ENCODE assay signal across 1 cellular context in genomic region chr12:19200261-19200660, GRCh38.
TF ChIP-seq lines count a peak whose summit lies in the region.

No MANE protein-coding gene starts in this region.

TF ChIP-seq in SK-N-SH treated with all-trans-retinoic acid at 6 μM for 48 hours, 23 proteins besides CTCF, POLR2A, EP300 and RAD21 (continued from another document):
- TF ChIP-seq, protein P1, sequence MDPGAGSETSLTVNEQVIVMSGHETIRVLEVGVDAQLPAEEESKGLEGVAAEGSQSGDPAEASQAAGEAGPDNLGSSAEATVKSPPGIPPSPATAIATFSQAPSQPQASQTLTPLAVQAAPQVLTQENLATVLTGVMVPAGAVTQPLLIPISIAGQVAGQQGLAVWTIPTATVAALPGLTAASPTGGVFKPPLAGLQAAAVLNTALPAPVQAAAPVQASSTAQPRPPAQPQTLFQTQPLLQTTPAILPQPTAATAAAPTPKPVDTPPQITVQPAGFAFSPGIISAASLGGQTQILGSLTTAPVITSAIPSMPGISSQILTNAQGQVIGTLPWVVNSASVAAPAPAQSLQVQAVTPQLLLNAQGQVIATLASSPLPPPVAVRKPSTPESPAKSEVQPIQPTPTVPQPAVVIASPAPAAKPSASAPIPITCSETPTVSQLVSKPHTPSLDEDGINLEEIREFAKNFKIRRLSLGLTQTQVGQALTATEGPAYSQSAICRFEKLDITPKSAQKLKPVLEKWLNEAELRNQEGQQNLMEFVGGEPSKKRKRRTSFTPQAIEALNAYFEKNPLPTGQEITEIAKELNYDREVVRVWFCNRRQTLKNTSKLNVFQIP (CRISPR knock-in tag; IDR thresholded peaks at IDR 0.05; ENCODE audit: borderline replicate concordance, low read depth): no peak
- TF ChIP-seq BACH2 (CRISPR knock-in tag; IDR thresholded peaks at IDR 0.05; ENCODE audit: borderline replicate concordance) (no peak), RARB (CRISPR knock-in tag; IDR thresholded peaks at IDR 0.05) (no peak), OSR1 (CRISPR knock-in tag; IDR thresholded peaks at IDR 0.05) (no peak)
